In the genomic region with DNA sequence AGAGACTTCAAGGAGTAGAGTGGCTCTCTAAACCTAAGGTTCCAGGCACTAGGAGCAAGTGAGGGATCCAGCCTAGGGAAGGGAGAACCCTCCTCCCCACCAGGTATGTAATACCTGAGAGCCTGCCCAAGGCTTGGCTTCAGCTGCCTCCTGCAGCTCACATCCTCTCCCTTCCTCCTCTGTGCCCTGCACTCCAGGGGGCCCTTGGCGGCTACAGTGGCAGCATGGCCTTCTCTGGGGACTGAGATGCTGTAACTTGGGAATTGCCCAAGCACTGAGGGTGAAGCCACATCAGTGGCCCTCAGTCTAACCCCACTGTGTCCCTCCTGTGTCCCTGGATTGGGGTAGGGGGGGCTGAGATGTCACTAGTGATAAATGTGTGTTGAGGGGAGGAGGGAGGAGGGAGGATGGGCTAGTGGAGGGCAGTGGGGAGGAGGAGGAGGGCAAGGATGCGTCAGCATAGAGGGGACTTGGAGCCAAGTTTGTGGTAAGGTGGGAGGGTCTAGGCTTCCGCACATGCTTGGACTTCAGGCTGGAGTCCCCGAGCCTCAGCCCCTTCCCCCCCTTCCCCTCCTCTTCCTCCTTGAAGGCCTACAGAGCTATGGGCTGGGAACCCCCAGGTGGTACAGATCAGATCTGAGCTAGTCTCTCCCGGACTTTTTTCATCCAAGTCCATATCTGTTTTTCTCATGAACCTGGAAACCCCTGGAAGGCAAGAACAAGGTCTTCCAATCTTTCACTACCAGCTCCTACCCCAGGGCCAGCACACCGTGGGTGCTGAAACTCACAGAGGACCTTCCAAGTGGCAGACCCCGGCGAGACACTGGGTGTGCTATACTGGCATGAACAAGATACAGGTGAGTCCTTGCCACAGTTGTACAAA, we compare ENCODE assay signal across 29 cellular contexts. TPM values are rescaled to one million over a fixed set of nuclear protein-coding genes. Genes with fewer than 3 reads are reported as not detected.
DNase-seq lines count a peak whose midpoint lies in the region; ATAC-seq and TF ChIP-seq lines count a peak whose summit lies in the region.
"Had no signal": no experiment of that assay in that cellular context is flagged by ENCODE, and none has a peak within 500 bp of the region (broad histone marks: within the 10 kb centered on the region; RNA-seq: fewer than 3 reads in every experiment).

No MANE protein-coding gene starts in this region.

- H3K36me3 ChIP-seq in BLaER1 (peaks cover 13% of the 10 kb centered on the region; the same call in 1 of the 2 replicates), spleen (peaks cover 0 to 14% (median under 1%) of the 10 kb centered on the region in 6 donors)
- H3K36me3 ChIP-seq: ovary, right atrium auricular region, uterus had no signal

- no peak for TF ChIP-seq CTCF in spleen (IDR thresholded peaks at IDR 0.05 in 8 of 11, conservative IDR thresholded peaks at IDR 0.05 in 3 of 11)

- peaks cover 5% of the 10 kb centered on the region; the same call in 1 of the 2 replicates for H4K20me1 ChIP-seq in BLaER1

- TF ChIP-seq POLR2A in spleen (IDR thresholded peaks at IDR 0.05), result no peak

- no peak overlapping the region for H3K27ac ChIP-seq in BLaER1
- H3K27ac ChIP-seq in spleen, result no peak overlapping the region
- H3K27ac ChIP-seq: dorsolateral prefrontal cortex, gastroesophageal sphincter, ovary, right atrium auricular region, SJSA1, uterus had no signal

- H3K9ac ChIP-seq in BLaER1, result no peak overlapping the region

- intact Hi-C loops in spleen (cut with DNase I; ENCODE audit: low total_unique reads), result no loop called here

- H3K4me3 ChIP-seq in BLaER1, result no peak overlapping the region
- no peak overlapping the region for H3K4me3 ChIP-seq in spleen
- H3K4me3 ChIP-seq: dorsolateral prefrontal cortex, gastroesophageal sphincter, MG63, ovary, right atrium auricular region, SJSA1, uterus had no signal

- no peak for ATAC-seq in HG02610 (IDR thresholded peaks at IDR 0.05; ENCODE audit: unreplicated experiment)
- ATAC-seq: gastroesophageal sphincter; naive thymus-derived CD8-positive, alpha-beta T cell had no signal

- WGBS in spleen, 5 donors, result 49 to 60% (median 53%) methylated on average over 8 of the region's 8 CpGs

- H3K4me2 ChIP-seq in BLaER1, result peak overlapping the region; percentile 56

- peaks cover 25% of the 10 kb centered on the region for H3K4me1 ChIP-seq in BLaER1
- H3K4me1 ChIP-seq in spleen, result no peaks in the 10 kb centered on the region
- H3K4me1 ChIP-seq: gastroesophageal sphincter, right atrium auricular region, SJSA1, uterus had no signal

- peak; percentile 21 for DNase-seq in KBM-7
- peak; percentile 80 for DNase-seq in astrocyte of the hippocampus (ENCODE audit: low read depth, low spot score)
- DNase-seq in islet precursor cell, result peak; percentile 38
- DNase-seq in NCI-H1105 treated with DMSO at 0.1 percent for 48 hours (lab: John Stamatoyannopoulos, UW), result no peak
- DNase-seq in spleen, result no peak
- no peak for DNase-seq in activated CD4-positive, alpha-beta T cell treated with anti-CD3 and anti-CD28 coated beads, Interleukin-2, amount 50 U/mL, for 48 hours
- DNase-seq: ACHN; activated CD4-positive, alpha-beta T cell treated with anti-CD3 and anti-CD28 coated beads, Interleukin-2, amount 50 U/mL, for 1 hour; activated CD8-positive, alpha-beta memory T cell treated with anti-CD3 and anti-CD28 coated beads, Interleukin-2, amount 50 U/mL, for 4 hours; activated effector memory CD4-positive, alpha-beta T cell treated with anti-CD3 and anti-CD28 coated beads, Interleukin-2, amount 50 U/mL, for 16 hours; CD4-positive, alpha-beta T cell; central memory CD4-positive, alpha-beta T cell; DMS 273 treated with DMSO at 0.1 percent for 48 hours; GDM1; MG63; naive thymus-derived CD8-positive, alpha-beta T cell; NCI-H1436 treated with DMSO at 0.1 percent for 48 hours; NCI-H2171 treated with DMSO at 0.1 percent for 48 hours; NCI-H774; ovary; stimulated activated CD4-positive, alpha-beta T cell treated with anti-CD3 and anti-CD28 coated beads, Interleukin-15, amount 100 ng/mL, for 24 hours; substantia nigra; uterus had no signal

- no peaks in the 10 kb centered on the region for H3K9me3 ChIP-seq in BLaER1
- H3K9me3 ChIP-seq in spleen, result no peaks in the 10 kb centered on the region
- H3K9me3 ChIP-seq: gastroesophageal sphincter, MG63, ovary, right atrium auricular region, SJSA1, uterus had no signal

- H3K27me3 ChIP-seq in BLaER1, result no peaks in the 10 kb centered on the region
- H3K27me3 ChIP-seq in spleen (replicated peaks in 1 of 7), result peaks cover 0 to 12% (median 0%) of the 10 kb centered on the region in 7 donors
- H3K27me3 ChIP-seq: gastroesophageal sphincter, MG63, ovary, right atrium auricular region, uterus had no signal

- in situ Hi-C loops in KBM-7 (cut with MboI; ENCODE audit: low pct_unique_long_range_greater_than_20kb, low sequenced_read_pairs), result no loop called here

RNA-seq across cellular contexts. Expression of a gene that starts 17.5 kb away (rescaled TPM):
- 10 to 100 TPM in 2 of 7 donors, 1 to 10 TPM in 5; 3.1 to 16.0 (median 6.2) TPM for total RNA-seq in spleen
- polyA plus RNA-seq in spleen, result 10 to 100 TPM in 2 of 3 donors, 1 to 10 TPM in 1; 9.1 to 17.8 (median 10.1) TPM

RNA-seq across cellular contexts. Expression of a gene that starts 41.6 kb away (rescaled TPM):
- total RNA-seq in spleen, result 10 to 100 TPM; 20.4 to 33.3 (median 25.2) TPM
- 10 to 100 TPM in 2 of 3 donors, 1 to 10 TPM in 1; 7.9 to 10.9 (median 10.6) TPM for polyA plus RNA-seq in spleen

RNA-seq across cellular contexts. Expression of a gene that starts 51.9 kb away (rescaled TPM):
- not detected for total RNA-seq in spleen
- polyA plus RNA-seq in spleen, result under 1 TPM in 2 of 3 donors, not detected in 1; 0.38 to 0.48 TPM
- total RNA-seq: CD4-positive, alpha-beta T cell; gastroesophageal sphincter; naive thymus-derived CD8-positive, alpha-beta T cell; ovary; right atrium auricular region; SJSA1; uterus had no signal
- polyA plus RNA-seq: naive thymus-derived CD8-positive, alpha-beta T cell; ovary had no signal

Comparison
In these comparisons a context has a peak if more than half of its experiments do, and no peak if none do; other contexts are left out.
1. DNase-seq: peak in KBM-7 (single experiment), astrocyte of the hippocampus (single experiment) and islet precursor cell (single experiment); none in NCI-H1105 treated with DMSO at 0.1 percent for 48 hours (single experiment), spleen (single experiment) and activated CD4-positive, alpha-beta T cell treated with anti-CD3 and anti-CD28 coated beads, Interleukin-2, amount 50 U/mL, for 48 hours (0 of 2).